In genomic region chr15:90233701-90234518, GRCh38 we compare ENCODE assay signal across 8 cellular contexts. TPM values are rescaled to one million over a fixed set of nuclear protein-coding genes. Genes with fewer than 3 reads are reported as not detected.
DNase-seq lines count a peak whose midpoint lies in the region; ATAC-seq, FAIRE-seq and TF ChIP-seq lines count a peak whose summit lies in the region.

TSS of gene CIB1 (minus strand) at chr15:90233941. CDS start at chr15:90233885, 56 bp downstream.
TSS of gene GDPGP1 (plus strand) at chr15:90234209. CDS start at chr15:90240909, 6,700 bp downstream.

- H3K4me3 ChIP-seq in IMR-90 (ENCODE audit: insufficient read depth, low read depth, low read length) (peak within 1 kb of the TSS; percentile 84), OCI-LY7 (ENCODE audit: low read depth, low read length, poor library complexity, severe bottlenecking) (peak within 1 kb of the TSS; percentile 79), endothelial cell of umbilical vein (replicated peaks in 1 of 3; ENCODE audit: insufficient read depth in 1 of 3, low read depth in 1 of 3, low read length in 3 of 3) (peak within 1 kb of the TSS; percentile 77 to 93 (median 82))

- H3K9me1 ChIP-seq in IMR-90 (ENCODE audit: insufficient read depth, low read length), result peaks cover 18% of the 10 kb centered on the region
- H3K9me1 ChIP-seq in endothelial cell of umbilical vein (replicated peaks; ENCODE audit: control insufficient read depth, extremely low read depth, insufficient read depth, low read length), result no peaks in the 10 kb centered on the region

- no peak within 1 kb of the TSS; the same call in 2 of the 3 replicates for H2BK15ac ChIP-seq in IMR-90 (ENCODE audit: low read depth, low read length)

- peak within 1 kb of the TSS; percentile 78 for H3K23ac ChIP-seq in IMR-90 (ENCODE audit: low read depth, low read length)

- peak within 1 kb of the TSS; percentile 20; the same call in 1 of the 2 replicates for H3K56ac ChIP-seq in IMR-90 (ENCODE audit: extremely low read depth, insufficient read depth, low read length)

- H2AFZ ChIP-seq in IMR-90 (replicated peaks; ENCODE audit: low read length, poor library complexity) (peak within 1 kb of the TSS; percentile 96), OCI-LY7 (ENCODE audit: low read length) (peak within 1 kb of the TSS; percentile 94), endothelial cell of umbilical vein (ENCODE audit: low read depth, low read length) (peak within 1 kb of the TSS; percentile 78)

- H3K9me2 ChIP-seq in OCI-LY7 (ENCODE audit: insufficient read depth, low read length), result no peaks in the 10 kb centered on the region

- peak; percentile 85; the same call in 1 of the 2 replicates for TF ChIP-seq POLR2A in IMR-90 (IDR thresholded peaks at IDR 0.05; ENCODE audit: low read depth, low read length)
- TF ChIP-seq POLR2A in endothelial cell of umbilical vein (IDR thresholded peaks at IDR 0.05; ENCODE audit: low read depth, low read length), result peak; percentile 67

- dilution Hi-C loops in IMR-90 (cut with HindIII; ENCODE audit: low sequenced_read_pairs, unreplicated experiment), result no loop called here
- dilution Hi-C loops in endothelial cell of umbilical vein (cut with MboI; ENCODE audit: extremely low pct_ligation_motif_present, low sequenced_read_pairs), result no loop called here

- H3K36me3 ChIP-seq in IMR-90 (ENCODE audit: control insufficient read depth, insufficient read depth, low read length) (peaks cover 29% of the 10 kb centered on the region), OCI-LY7 (ENCODE audit: insufficient read depth, low read length) (peaks cover 35% of the 10 kb centered on the region), endothelial cell of umbilical vein (ENCODE audit: control insufficient read depth in 2 of 2, extremely low read depth in 1 of 2, insufficient read depth in 2 of 2, low read length in 2 of 2) (peaks cover 3 to 13% of the 10 kb centered on the region in 2 experiments)

- H2AK5ac ChIP-seq in IMR-90 (ENCODE audit: low read depth, low read length), result peak within 1 kb of the TSS; percentile 67; the same call in 1 of the 2 replicates

- BruUV-seq in IMR-90 (replicated peaks; lab: Mats Ljungman, UMichigan) (no TSS peak), OCI-LY7 (replicated peaks; lab: Mats Ljungman, UMichigan) (no TSS peak), endothelial cell of umbilical vein (replicated peaks; lab: Mats Ljungman, UMichigan) (no TSS peak)

- DNase-seq in DMS114 treated with DMSO at 0.1 percent for 48 hours (lab: John Stamatoyannopoulos, UW; ENCODE audit: unreplicated experiment) (peak; percentile 86), IMR-90 (peak; percentile 95), OCI-LY7 (ENCODE audit: low spot score) (peak; percentile 97), activated T-cell treated with anti-CD3 and anti-CD28 coated beads for 1 hour (ENCODE audit: low read depth) (peak; percentile 92), endothelial cell of umbilical vein (ENCODE audit: low read depth, low spot score) (peak; percentile 98), middle frontal gyrus (ENCODE audit: extremely low spot score, low spot score) (peak; percentile 92)
- peak; percentile 91 to 93 for DNase-seq in stimulated activated CD8-positive, alpha-beta memory T cell treated with anti-CD3 and anti-CD28 coated beads, Interleukin-2, amount 100 ng/mL, for 1 hour (ENCODE audit: low read depth in 2 of 2)

- H4K5ac ChIP-seq in IMR-90 (ENCODE audit: low read depth, low read length), result peak within 1 kb of the TSS; percentile 52

- peak; percentile 97 for FAIRE-seq in endothelial cell of umbilical vein (lab: Jason Lieb, UNC)

- in situ Hi-C loops in IMR-90 (cut with MboI; ENCODE audit: low sequenced_read_pairs), result no loop called here

- H3K27ac ChIP-seq in IMR-90 (ENCODE audit: insufficient read depth, low read length) (peak within 1 kb of the TSS; percentile 77), OCI-LY7 (ENCODE audit: low read depth, low read length, poor library complexity, severe bottlenecking) (peak within 1 kb of the TSS; percentile 73), endothelial cell of umbilical vein (ENCODE audit: insufficient read depth, low read depth, low read length) (peak within 1 kb of the TSS; percentile 69)

- 0 out of 2 replicates have a peak, but pooled peaks cover 7% of the 10 kb centered on the region for H4K20me1 ChIP-seq in IMR-90 (ENCODE audit: insufficient read depth, low read length)
- no peaks in the 10 kb centered on the region for H4K20me1 ChIP-seq in OCI-LY7 (ENCODE audit: insufficient read depth, low read length)
- no peaks in the 10 kb centered on the region for H4K20me1 ChIP-seq in endothelial cell of umbilical vein (replicated peaks; ENCODE audit: control insufficient read depth, extremely low read depth, insufficient read depth, low read length)

- H3K79me1 ChIP-seq in IMR-90 (ENCODE audit: low read depth in 1 of 2, low read length in 2 of 2), result peaks cover 19 to 45% of the 10 kb centered on the region in 2 experiments

- H4K91ac ChIP-seq in IMR-90 (ENCODE audit: insufficient read depth, low read depth, low read length), result peak within 1 kb of the TSS; percentile 34; the same call in 1 of the 2 replicates

- no peak within 1 kb of the TSS for H2BK20ac ChIP-seq in IMR-90 (ENCODE audit: low read depth, low read length)

- H3K14ac ChIP-seq in IMR-90 (replicated peaks; ENCODE audit: low read depth, low read length), result peak within 1 kb of the TSS; percentile 90

- peak within 1 kb of the TSS; percentile 84 for H3K4ac ChIP-seq in IMR-90 (ENCODE audit: low read depth, low read length)

- H3K9ac ChIP-seq in IMR-90 (ENCODE audit: low read depth, low read length) (peak within 1 kb of the TSS; percentile 77), endothelial cell of umbilical vein (replicated peaks; ENCODE audit: extremely low read depth, insufficient read depth, low read length) (peak within 1 kb of the TSS; percentile 92)

- H3K9me3 ChIP-seq in IMR-90 (ENCODE audit: control insufficient read depth, insufficient read depth, low read length), result no peaks in the 10 kb centered on the region
- no peaks in the 10 kb centered on the region for H3K9me3 ChIP-seq in OCI-LY7 (ENCODE audit: low read length)
- H3K9me3 ChIP-seq in endothelial cell of umbilical vein (replicated peaks; ENCODE audit: control insufficient read depth, insufficient read depth, low read length), result no peaks in the 10 kb centered on the region

- POLR2A ChIA-PET in IMR-90 (lab: Charles Lee; ENCODE audit: unreplicated experiment) (interaction anchor here (0.6 to 1.0 kb wide), 6 partner anchors 9 to 392 kb away, joined by 3 to 9 read pairs (median 6); partner anchors contain the start of genes IQGAP1 and TTLL13), OCI-LY7 (lab: Charles Lee) (interaction anchor here (0.5 to 3.5 kb wide), 19 partner anchors 10 to 135 kb away, joined by 3 to 23 read pairs (median 3); partner anchors contain the start of gene SEMA4B), endothelial cell of umbilical vein (lab: Charles Lee) (interaction anchor here (0.8 to 1.5 kb wide), 5 partner anchors 14 to 32 kb away, joined by 4 to 8 read pairs (median 5); partner anchors contain the start of genes NGRN, SEMA4B and TTLL13)

- no peak for TF ChIP-seq RAD21 in IMR-90 (IDR thresholded peaks at IDR 0.05; ENCODE audit: low read length)

- H3K79me2 ChIP-seq in OCI-LY7 (ENCODE audit: insufficient read depth, low read depth, low read length) (peaks cover 20% of the 10 kb centered on the region; the same call in 1 of the 2 replicates), endothelial cell of umbilical vein (ENCODE audit: control insufficient read depth, insufficient read depth, low read length) (peaks cover 11% of the 10 kb centered on the region)

- peak within 1 kb of the TSS; percentile 10; the same call in 1 of the 2 replicates for H3K18ac ChIP-seq in IMR-90 (ENCODE audit: low read depth, low read length)

- H2AK9ac ChIP-seq in IMR-90 (replicated peaks; ENCODE audit: low read depth, low read length, poor library complexity), result peak within 1 kb of the TSS; percentile 86

- H2BK5ac ChIP-seq in IMR-90 (ENCODE audit: low read depth, low read length, poor library complexity, severe bottlenecking), result peak within 1 kb of the TSS; percentile 28

- no peak for TF ChIP-seq CTCF in IMR-90 (conservative IDR thresholded peaks at IDR 0.05; ENCODE audit: low read depth, low read length)
- no peak for TF ChIP-seq CTCF in OCI-LY7 (conservative IDR thresholded peaks at IDR 0.05; ENCODE audit: low read length)
- TF ChIP-seq CTCF in endothelial cell of umbilical vein (IDR thresholded peaks at IDR 0.05; ENCODE audit: extremely low read depth in 1 of 2, insufficient read depth in 1 of 2, low read depth in 1 of 2, low read length in 2 of 2), result no peak

- no peak within 1 kb of the TSS for H2BK120ac ChIP-seq in IMR-90 (ENCODE audit: low read depth, low read length)

- H3K27me3 ChIP-seq in IMR-90 (ENCODE audit: control insufficient read depth, insufficient read depth, low read length), result no peaks in the 10 kb centered on the region
- H3K27me3 ChIP-seq in endothelial cell of umbilical vein (ENCODE audit: control insufficient read depth in 2 of 2, insufficient read depth in 2 of 2, low read length in 2 of 2), result no peaks in the 10 kb centered on the region

- peak within 1 kb of the TSS; percentile 19 to 92 for H4K8ac ChIP-seq in IMR-90 (ENCODE audit: low read depth in 2 of 2, low read length in 2 of 2)

- intact Hi-C loops in IMR-90 (cut with micrococcal nuclease) (loop anchor here (5.0 kb wide), 1 partner anchor 342 kb away; the partner anchor contains the start of gene AP3S2), OCI-LY7 (cut with micrococcal nuclease; ENCODE audit: unreplicated experiment) (loop anchor here (1.0 to 10.0 kb wide), 6 partner anchors 31 to 761 kb away; partner anchors contain the start of genes IDH2, NGRN and PRC1), endothelial cell of umbilical vein (cut with micrococcal nuclease) (loop anchor here (1.0 to 5.0 kb wide), 4 partner anchors 15 to 132 kb away; partner anchors contain the start of genes IDH2, NGRN, SEMA4B and TTLL13)

- H3K4me1 ChIP-seq in IMR-90 (ENCODE audit: control insufficient read depth, insufficient read depth, low read length) (peaks cover 4% of the 10 kb centered on the region), OCI-LY7 (ENCODE audit: insufficient read depth, low read length, poor library complexity, severe bottlenecking) (peaks cover 31% of the 10 kb centered on the region), endothelial cell of umbilical vein (ENCODE audit: control insufficient read depth, extremely low read depth, insufficient read depth, low read length) (peaks cover 18% of the 10 kb centered on the region)

- 1% methylated on average over 44 of the region's 81 CpGs; no CpG with 5 or more reads in 1 of the 2 experiments for WGBS in IMR-90 (ENCODE audit: extremely low coverage in 2 of 2, insufficient read length in 1 of 2), 2 experiments

- ATAC-seq in GM21529 (IDR thresholded peaks at IDR 0.05; ENCODE audit: unreplicated experiment) (peak; percentile 78), IMR-90 (ENCODE audit: low read depth) (peak; percentile 97)

- CTCF ChIA-PET in IMR-90 (lab: Yijun Ruan, JAX), result interaction anchor here (0.5 to 2.4 kb wide), 5 partner anchors 12 to 313 kb away, joined by 3 to 11 read pairs (median 6); no protein-coding TSS in a partner anchor
- CTCF ChIA-PET in OCI-LY7 (lab: Charles Lee; ENCODE audit: unreplicated experiment), result no interaction called here
- CTCF ChIA-PET in endothelial cell of umbilical vein (lab: Charles Lee), result interaction anchor here (0.9 to 5.2 kb wide), 10 partner anchors 13 to 72 kb away, joined by 3 to 47 read pairs (median 8); partner anchors contain the start of genes NGRN and TTLL13

- H3K4me2 ChIP-seq in IMR-90 (ENCODE audit: low read depth, low read length) (peak within 1 kb of the TSS; percentile 97), OCI-LY7 (ENCODE audit: low read length) (peak within 1 kb of the TSS; percentile 96), endothelial cell of umbilical vein (ENCODE audit: insufficient read depth, low read length) (peak within 1 kb of the TSS; percentile 92)

RNA-seq across cellular contexts. Expression of gene CIB1, which starts in this region (rescaled TPM):
- 29.4 and 31.5 TPM in 2 replicates for total RNA-seq in IMR-90 (2012; rRNA removed)
- polyA plus RNA-seq in IMR-90 (2012; rRNA removed), result 94.1 and 102 TPM in 2 replicates
- polyA plus RNA-seq in IMR-90 (2012; cell fraction: cytosol; rRNA removed), result 72.2 and 86.5 TPM in 2 replicates
- polyA plus RNA-seq in IMR-90 (2012; cell fraction: nucleus; rRNA removed; ENCODE audit: low replicate concordance), result 53.8 and 83.0 TPM in 2 replicates
- total RNA-seq in OCI-LY7 (2014; rRNA removed; shearing (Covaris generic)), result 52.8 and 53.2 TPM in 2 replicates
- 54.5 and 66.0 TPM in 2 replicates for total RNA-seq in OCI-LY7 (2022)
- 58.3 and 61.0 TPM in 2 replicates for total RNA-seq in endothelial cell of umbilical vein
- polyA plus RNA-seq in endothelial cell of umbilical vein, result 105 and 137 TPM in 2 replicates
- polyA plus RNA-seq in endothelial cell of umbilical vein (2011; cell fraction: cytosol; rRNA removed), result 88.7 and 98.1 TPM in 2 replicates
- 52.8 and 62.9 TPM in 2 replicates for polyA plus RNA-seq in endothelial cell of umbilical vein (2011; cell fraction: nucleus; rRNA removed)
- polyA plus RNA-seq in endothelial cell of umbilical vein (2012), result 75.2 and 82.5 TPM in 2 replicates
- polyA minus RNA-seq in endothelial cell of umbilical vein, result 33.8 and 37.8 TPM in 2 replicates
- 31.9 TPM for polyA minus RNA-seq in endothelial cell of umbilical vein (2011; cell fraction: cytosol; rRNA and poly(A)+ RNA removed)
- 8.5 and 8.9 TPM in 2 replicates for polyA minus RNA-seq in endothelial cell of umbilical vein (2011; cell fraction: nucleus; rRNA and poly(A)+ RNA removed)

RNA-seq across cellular contexts. Expression of gene GDPGP1, which starts in this region (rescaled TPM):
- total RNA-seq in IMR-90 (2012; rRNA removed) (3.9 and 4.1 TPM in 2 replicates), OCI-LY7 (2022) (12.1 and 12.9 TPM in 2 replicates), endothelial cell of umbilical vein (4.4 and 7.2 TPM in 2 replicates)
- polyA plus RNA-seq in IMR-90 (2012; rRNA removed) (1.3 and 2.3 TPM in 2 replicates), endothelial cell of umbilical vein (4.8 and 6.0 TPM in 2 replicates)
- 1.7 and 2.0 TPM in 2 replicates for polyA plus RNA-seq in IMR-90 (2012; cell fraction: cytosol; rRNA removed)
- 2.9 and 3.1 TPM in 2 replicates for polyA plus RNA-seq in IMR-90 (2012; cell fraction: nucleus; rRNA removed; ENCODE audit: low replicate concordance)
- 8.1 and 22.3 TPM in 2 replicates for total RNA-seq in OCI-LY7 (2014; rRNA removed; shearing (Covaris generic))
- polyA plus RNA-seq in endothelial cell of umbilical vein (2011; cell fraction: cytosol; rRNA removed), result 2.9 and 3.6 TPM in 2 replicates
- 2.9 and 3.8 TPM in 2 replicates for polyA plus RNA-seq in endothelial cell of umbilical vein (2011; cell fraction: nucleus; rRNA removed)
- polyA plus RNA-seq in endothelial cell of umbilical vein (2012), result 2.1 and 2.2 TPM in 2 replicates
- polyA minus RNA-seq in endothelial cell of umbilical vein, result 10.7 and 14.9 TPM in 2 replicates
- polyA minus RNA-seq in endothelial cell of umbilical vein (2011; cell fraction: cytosol; rRNA and poly(A)+ RNA removed), result 7.3 TPM
- 2.1 and 5.1 TPM in 2 replicates for polyA minus RNA-seq in endothelial cell of umbilical vein (2011; cell fraction: nucleus; rRNA and poly(A)+ RNA removed)

Comparison
In these comparisons a context has a peak if more than half of its experiments do, and no peak if none do; other contexts are left out.
1. Peak in every context shown above with its lines: DNase-seq, ATAC-seq, H3K4me3 ChIP-seq and H3K27ac ChIP-seq.